ENCODE assay signal across 29 cellular contexts in the genomic region with DNA sequence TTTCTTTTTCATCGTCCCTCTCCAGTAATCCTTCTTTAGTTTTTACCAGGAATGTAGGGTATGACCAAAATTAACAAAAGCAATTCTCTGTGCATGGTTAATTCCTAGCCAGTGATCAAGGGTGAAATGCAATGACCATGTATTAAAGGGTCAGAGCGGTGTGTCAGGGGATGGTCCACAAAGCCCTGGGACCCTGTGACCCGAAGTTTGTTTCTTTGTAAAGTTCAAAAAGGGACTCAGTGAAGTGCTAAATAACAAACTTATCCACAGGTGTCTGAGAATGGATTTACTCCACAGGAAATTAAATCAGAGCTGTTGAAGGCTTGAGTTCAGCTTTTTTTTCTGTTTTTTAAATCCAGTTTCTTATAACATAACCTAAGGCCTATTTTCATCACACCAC.
"Had no signal": no experiment of that assay in that cellular context is flagged by ENCODE, and none has a peak within 500 bp of the region (broad histone marks: within the 10 kb centered on the region; RNA-seq: fewer than 3 reads in every experiment).

No MANE protein-coding gene starts in this region.

- H3K4me1 ChIP-seq: ascending aorta, SJCRH30 had no signal

- H3K36me3 Mint-ChIP-seq: activated naive CD8-positive, alpha-beta T cell treated with anti-CD3 and anti-CD28 coated beads for 36 hours had no signal

- H3K9me3 Mint-ChIP-seq: activated CD4-positive, alpha-beta T cell treated with anti-CD3 and anti-CD28 coated beads, Interleukin-2, amount 10 ng/mL, durations not matched to agents 24 days and 14 days; activated CD8-positive, alpha-beta T cell treated with anti-CD3 and anti-CD28 coated beads for 36 hours; activated naive CD8-positive, alpha-beta T cell treated with anti-CD3 and anti-CD28 coated beads for 36 hours; activated T-helper 17 cell treated with anti-CD3 and anti-CD28 coated beads, Interleukin-2, amount 50 U/mL, for 72 hours; T-helper 2 cell treated with Interferon-gamma antibody and Interleukin-4, amounts not matched to agents 5 μg/mL and 100 μg/mL, for 36 hours had no signal

- DNase-seq: activated CD4-positive, alpha-beta T cell treated with anti-CD3 and anti-CD28 coated beads, Interleukin-2, amount 10 ng/mL, durations not matched to agents 24 days and 14 days; activated CD4-positive, alpha-beta T cell treated with anti-CD3 and anti-CD28 coated beads, Interleukin-2, amount 50 U/mL, for 4 hours; activated CD8-positive, alpha-beta T cell treated with anti-CD3 and anti-CD28 coated beads for 36 hours; activated effector memory CD4-positive, alpha-beta T cell treated with anti-CD3 and anti-CD28 coated beads, Interleukin-2, amount 50 U/mL, for 16 hours; activated naive CD4-positive, alpha-beta T cell; activated naive CD4-positive, alpha-beta T cell treated with anti-CD3 and anti-CD28 coated beads, Interleukin-2, amount 50 U/mL, for 16 hours; activated naive CD8-positive, alpha-beta T cell treated with anti-CD3 and anti-CD28 coated beads for 36 hours; activated T-cell treated with anti-CD3 and anti-CD28 coated beads, Interleukin-2, amount 50 U/mL, for 1 hour; activated T-cell treated with anti-CD3 and anti-CD28 coated beads, Interleukin-2, amount 50 U/mL, for 72 hours; amygdala; Kasumi-1; KG1; MG63; NCI-H1048; NCI-H1105 treated with DMSO at 0.1 percent for 48 hours; NCI-H1436 treated with DMSO at 0.1 percent for 48 hours; NCI-H1694 treated with DMSO at 0.1 percent for 48 hours; NCI-H2029; NCI-H345; NCI-H510A; NCI-H526; NCI-H748 treated with DMSO at 0.1 percent for 48 hours; Right ventricle myocardium superior; SJCRH30 had no signal

- H3K9me3 ChIP-seq: ascending aorta, MG63, SJCRH30 had no signal

- H3K4me3 ChIP-seq: ascending aorta, cardiac muscle cell, MG63, SJCRH30, SK-N-MC had no signal

- H3K27ac Mint-ChIP-seq: activated CD4-positive, alpha-beta T cell treated with anti-CD3 and anti-CD28 coated beads, Interleukin-2, amount 10 ng/mL, durations not matched to agents 24 days and 14 days; activated CD8-positive, alpha-beta T cell treated with anti-CD3 and anti-CD28 coated beads for 36 hours; activated naive CD8-positive, alpha-beta T cell treated with anti-CD3 and anti-CD28 coated beads for 36 hours; activated T-cell treated with anti-CD3 and anti-CD28 coated beads, Interleukin-2, amount 50 U/mL, for 72 hours; activated T-helper 17 cell treated with anti-CD3 and anti-CD28 coated beads, Interleukin-2, amount 50 U/mL, for 72 hours; T-helper 2 cell treated with Interferon-gamma antibody and Interleukin-4, amounts not matched to agents 5 μg/mL and 100 μg/mL, for 36 hours had no signal

- H3K36me3 ChIP-seq: ascending aorta, cardiac muscle cell, MG63, SJCRH30 had no signal

- H3K4me3 Mint-ChIP-seq: activated CD4-positive, alpha-beta T cell treated with anti-CD3 and anti-CD28 coated beads, Interleukin-2, amount 10 ng/mL, durations not matched to agents 24 days and 14 days; activated CD8-positive, alpha-beta T cell treated with anti-CD3 and anti-CD28 coated beads for 36 hours; activated naive CD8-positive, alpha-beta T cell treated with anti-CD3 and anti-CD28 coated beads for 36 hours; activated T-cell treated with anti-CD3 and anti-CD28 coated beads, Interleukin-2, amount 50 U/mL, for 72 hours; activated T-helper 17 cell treated with anti-CD3 and anti-CD28 coated beads, Interleukin-2, amount 50 U/mL, for 72 hours; T-helper 2 cell treated with Interferon-gamma antibody and Interleukin-4, amounts not matched to agents 5 μg/mL and 100 μg/mL, for 36 hours had no signal

- ATAC-seq: activated CD8-positive, alpha-beta T cell treated with anti-CD3 and anti-CD28 coated beads for 36 hours; activated T-cell treated with anti-CD3 and anti-CD28 coated beads, Interleukin-2, amount 50 U/mL, for 72 hours; activated T-helper 17 cell treated with anti-CD3 and anti-CD28 coated beads, Interleukin-2, amount 50 U/mL, for 72 hours had no signal

- H3K27me3 ChIP-seq: ascending aorta, cardiac muscle cell, MG63 had no signal

- H3K4me1 Mint-ChIP-seq: activated CD4-positive, alpha-beta T cell treated with anti-CD3 and anti-CD28 coated beads, Interleukin-2, amount 10 ng/mL, durations not matched to agents 24 days and 14 days; activated T-helper 17 cell treated with anti-CD3 and anti-CD28 coated beads, Interleukin-2, amount 50 U/mL, for 72 hours had no signal

- H3K27me3 Mint-ChIP-seq: activated CD4-positive, alpha-beta T cell treated with anti-CD3 and anti-CD28 coated beads, Interleukin-2, amount 10 ng/mL, durations not matched to agents 24 days and 14 days; activated CD8-positive, alpha-beta T cell treated with anti-CD3 and anti-CD28 coated beads for 36 hours; activated naive CD8-positive, alpha-beta T cell treated with anti-CD3 and anti-CD28 coated beads for 36 hours; activated T-helper 17 cell treated with anti-CD3 and anti-CD28 coated beads, Interleukin-2, amount 50 U/mL, for 72 hours had no signal

- H3K27ac ChIP-seq: ascending aorta, cardiac muscle cell, SJCRH30, SK-N-MC had no signal
